Comparison of ENCODE assay signal across 18 cellular contexts in genomic region chr6:109252261-109253041, GRCh38.
DNase-seq lines count a peak whose midpoint lies in the region; ATAC-seq, FAIRE-seq and TF ChIP-seq lines count a peak whose summit lies in the region.
"Had no signal": no experiment of that assay in that cellular context is flagged by ENCODE, and none has a peak within 500 bp of the region (broad histone marks: within the 10 kb centered on the region; RNA-seq: fewer than 3 reads in every experiment).

No MANE protein-coding gene starts in this region.

- intact Hi-C loops in Right ventricle myocardium superior (cut with DNase I) (no loop called here), left ventricle myocardium inferior (cut with micrococcal nuclease) (no loop called here), HepG2 (cut with micrococcal nuclease; ENCODE audit: unreplicated experiment) (no loop called here), thyroid gland (cut with DNase I) (no loop called here)

- no peak overlapping the region for H3K27ac ChIP-seq in left ventricle myocardium inferior (replicated peaks)
- H3K27ac ChIP-seq in HepG2 (ENCODE audit: extremely low read length, insufficient read depth, low read length): no peak overlapping the region
- no peak overlapping the region for H3K27ac ChIP-seq in thyroid gland
- H3K27ac ChIP-seq: thoracic aorta had no signal

- BruUV-seq in HepG2 (replicated peaks; lab: Mats Ljungman, UMichigan): no TSS peak

- no peak for FAIRE-seq in HepG2 (lab: Jason Lieb, UNC)

- CTCF ChIA-PET in HepG2 (lab: Yijun Ruan, JAX; ENCODE audit: low intra/inter-chr PET ratio, low total read pairs): no interaction called here

- H2AFZ ChIP-seq in HepG2 (ENCODE audit: low read length): no peak overlapping the region

- TF ChIP-seq EP300 in HepG2 (IDR thresholded peaks at IDR 0.05; ENCODE audit: low read depth in 2 of 2, low read length in 2 of 2): no peak; a peak in 1 of 4 replicates
- no peak for TF ChIP-seq EP300 in HepG2 (CRISPR knock-in tag; IDR thresholded peaks at IDR 0.05; ENCODE audit: borderline replicate concordance)

- DNase-seq in Right ventricle myocardium superior: no peak
- DNase-seq in left ventricle myocardium inferior: no peak
- peak; percentile 30 for DNase-seq in NCI-H460 (ENCODE audit: extremely low read depth, low read depth)
- peak; percentile 41 for DNase-seq in HepG2 (ENCODE audit: low spot score)
- DNase-seq in thyroid gland: no peak
- no peak for DNase-seq in iPS-NIHi11 (ENCODE audit: low spot score)
- no peak for DNase-seq in HPDE6-E6E7 (ENCODE audit: extremely low spot score)
- DNase-seq: activated CD4-positive, alpha-beta T cell treated with anti-CD3 and anti-CD28 coated beads for 48 hours; activated naive CD8-positive, alpha-beta T cell treated with anti-CD3 and anti-CD28 coated beads for 36 hours; effector CD8-positive, alpha-beta T cell; Kasumi-1; NCI-H1436 treated with DMSO at 0.1 percent for 48 hours; NCI-H524; posterior cingulate gyrus; stimulated activated CD4-positive, alpha-beta T cell treated with anti-CD3 and anti-CD28 coated beads, Interleukin-1b, Interleukin-23, amount 100 ng/mL, for 48 hours had no signal

- no peak overlapping the region for H3K9ac ChIP-seq in HepG2 (ENCODE audit: insufficient read depth, low read depth, low read length)

- POLR2A ChIA-PET in HepG2 (lab: Yijun Ruan, JAX): interaction anchor here (2.8 kb wide), 1 partner anchor 131 kb away, joined by 21 read pairs; the partner anchor contains the start of gene CD164

- ATAC-seq in Right ventricle myocardium superior (ENCODE audit: poor library complexity) (peak; percentile 31), HepG2 (no peak)
- ATAC-seq: stimulated activated memory B cell treated with anti-CD40 and anti-IgM and Interleukin-4, amounts not matched to agents 10 μg/mL and 1 μg/mL and 100 μg/mL, for 72 hours had no signal

- TF ChIP-seq RAD21 in HepG2 (CRISPR knock-in tag; IDR thresholded peaks at IDR 0.05): no peak

- no peaks in the 10 kb centered on the region for H3K79me2 ChIP-seq in HepG2 (ENCODE audit: insufficient read depth, low read length)

- peak overlapping the region; percentile 81 for H3K4me2 ChIP-seq in HepG2 (ENCODE audit: low read depth, low read length)

- H3K4me3 ChIP-seq in left ventricle myocardium inferior (no peak overlapping the region), HepG2 (replicated peaks in 1 of 3; ENCODE audit: insufficient read depth in 1 of 3, low read depth in 2 of 3, low read length in 3 of 3) (no peak overlapping the region), thyroid gland (replicated peaks in 1 of 3) (no peak overlapping the region)
- H3K4me3 ChIP-seq: HAP-1, thoracic aorta had no signal

- WGBS in HepG2 (ENCODE audit: low lambda C conversion rate): 55% methylated on average over 3 of the region's 3 CpGs
- 44 to 53% methylated on average over 3 of the region's 3 CpGs for WGBS in thyroid gland, 2 donors

- TF ChIP-seq POLR2A in HepG2 (IDR thresholded peaks at IDR 0.05; ENCODE audit: insufficient read depth in 1 of 2, low read depth in 2 of 2, low read length in 2 of 2) (no peak), thyroid gland (IDR thresholded peaks at IDR 0.05) (no peak)

- no peaks in the 10 kb centered on the region for H3K36me3 ChIP-seq in left ventricle myocardium inferior
- 0 out of 5 replicates have a peak, but pooled peaks cover 0 to 1% of the 10 kb centered on the region in 2 experiments for H3K36me3 ChIP-seq in HepG2 (replicated peaks in 1 of 2; ENCODE audit: control insufficient read depth in 1 of 2, insufficient read depth in 2 of 2, low read length in 2 of 2)
- H3K36me3 ChIP-seq in thyroid gland: no peaks in the 10 kb centered on the region
- H3K36me3 ChIP-seq: HAP-1, thoracic aorta had no signal

- TF ChIP-seq CTCF in left ventricle myocardium inferior (IDR thresholded peaks at IDR 0.05; ENCODE audit: borderline replicate concordance) (no peak), HepG2 (CRISPR knock-in tag; IDR thresholded peaks at IDR 0.05) (no peak), thyroid gland (IDR thresholded peaks at IDR 0.05) (no peak)

- H3K27me3 ChIP-seq in left ventricle myocardium inferior (ENCODE audit: low read depth) (no peaks in the 10 kb centered on the region), HepG2 (ENCODE audit: control insufficient read depth in 1 of 2, insufficient read depth in 2 of 2, low read length in 2 of 2) (no peaks in the 10 kb centered on the region; a peak in 1 of 5 replicates), thyroid gland (no peaks in the 10 kb centered on the region)

- in situ Hi-C loops in HepG2 (cut with HindIII; ENCODE audit: extremely low pct_ligation_motif_present, low pct_unique_long_range_greater_than_20kb): no loop called here

- H3K9me3 ChIP-seq in left ventricle myocardium inferior (replicated peaks) (no peaks in the 10 kb centered on the region), HepG2 (ENCODE audit: low read length) (no peaks in the 10 kb centered on the region), thyroid gland (no peaks in the 10 kb centered on the region)
- H3K9me3 ChIP-seq: HAP-1, thoracic aorta had no signal

- H4K20me1 ChIP-seq in HepG2 (ENCODE audit: insufficient read depth, low read length): no peaks in the 10 kb centered on the region

- H3K4me1 ChIP-seq in left ventricle myocardium inferior: peaks cover 7% of the 10 kb centered on the region
- H3K4me1 ChIP-seq in HepG2 (ENCODE audit: insufficient read depth, low read length): peaks cover 27% of the 10 kb centered on the region
- H3K4me1 ChIP-seq in thyroid gland: peaks cover 0 to 14% of the 10 kb centered on the region in 2 donors

TF ChIP-seq in HepG2, 621 proteins besides CTCF, POLR2A, EP300 and RAD21 (continues in another document):
- TF ChIP-seq ATF5 (CRISPR knock-in tag; IDR thresholded peaks at IDR 0.05; ENCODE audit: low read depth) (no peak), GATA4 (IDR thresholded peaks at IDR 0.05; ENCODE audit: borderline replicate concordance, low read depth) (no peak), HMGA1 (CRISPR knock-in tag; conservative IDR thresholded peaks at IDR 0.05) (no peak), ZNF878 (CRISPR knock-in tag; IDR thresholded peaks at IDR 0.05) (no peak), PCBP2 (optimal IDR thresholded peaks at IDR 0.05; ENCODE audit: low read depth, low read length, poor library complexity, severe bottlenecking) (peak; percentile 16), ZNF672 (CRISPR knock-in tag; IDR thresholded peaks at IDR 0.05) (no peak), AKAP8 (CRISPR knock-in tag; IDR thresholded peaks at IDR 0.05) (no peak), ZNF616 (CRISPR knock-in tag; IDR thresholded peaks at IDR 0.05; ENCODE audit: low read depth) (no peak), ZNF225 (CRISPR knock-in tag; IDR thresholded peaks at IDR 0.05) (no peak), ARID3A (IDR thresholded peaks at IDR 0.05; ENCODE audit: low read depth, low read length) (no peak), RARA (CRISPR knock-in tag; IDR thresholded peaks at IDR 0.05) (0 out of 2 replicates have a peak, but pooled peaks have one; percentile 17), IRX3 (CRISPR knock-in tag; IDR thresholded peaks at IDR 0.05; ENCODE audit: borderline replicate concordance, low read depth) (no peak), GMEB2 (CRISPR knock-in tag; IDR thresholded peaks at IDR 0.05; ENCODE audit: low read depth) (no peak), ZNF101 (CRISPR knock-in tag; IDR thresholded peaks at IDR 0.05; ENCODE audit: borderline replicate concordance, low read depth) (no peak), ZNF768 (CRISPR knock-in tag; IDR thresholded peaks at IDR 0.05) (no peak), ZNF614 (CRISPR knock-in tag; IDR thresholded peaks at IDR 0.05; ENCODE audit: borderline replicate concordance) (no peak), DNMT1 (CRISPR knock-in tag; IDR thresholded peaks at IDR 0.05) (no peak), TOPORS (CRISPR knock-in tag; IDR thresholded peaks at IDR 0.05) (no peak)

Comparison
In these comparisons a context has a peak if more than half of its experiments do, and no peak if none do; other contexts are left out.
1. DNase-seq: peak in NCI-H460 (single experiment) and HepG2 (single experiment); none in Right ventricle myocardium superior (single experiment), left ventricle myocardium inferior (single experiment), thyroid gland (0 of 2), iPS-NIHi11 (single experiment) and HPDE6-E6E7 (single experiment).